In the genomic region with DNA sequence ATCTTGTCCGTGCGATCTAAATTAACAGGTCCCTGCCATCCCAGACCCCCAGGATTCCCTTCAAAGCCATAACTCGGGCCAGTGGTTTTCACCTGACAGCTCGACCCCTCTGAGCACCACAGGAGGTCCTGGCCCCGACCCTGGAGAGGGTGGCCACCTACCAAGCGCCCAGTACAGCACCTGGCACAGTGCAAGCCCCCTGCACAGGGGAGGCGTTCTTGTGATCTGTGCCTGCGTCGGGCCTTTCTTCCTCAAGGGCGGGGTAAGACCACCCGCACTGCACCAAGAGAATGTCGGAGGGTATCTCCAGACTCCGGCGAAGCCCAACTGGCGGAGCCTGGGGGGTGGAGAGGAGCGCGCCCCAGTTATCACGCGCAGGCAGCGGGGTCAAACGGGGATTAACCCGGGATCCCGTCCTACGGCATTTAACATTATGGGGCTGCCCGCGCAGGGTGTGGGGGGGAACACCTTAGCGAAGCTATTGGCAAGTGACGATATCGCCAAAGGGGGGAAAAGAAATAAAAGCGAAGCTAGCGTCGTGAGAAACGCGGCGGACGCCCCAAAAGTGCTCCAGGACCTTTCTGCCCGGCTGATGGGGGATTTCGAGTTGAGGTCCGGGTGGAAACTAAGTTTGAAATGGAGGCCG, we compare ENCODE assay signal across 1 cellular context.
TF ChIP-seq lines count a peak whose summit lies in the region.

No MANE protein-coding gene starts in this region.

TF ChIP-seq in HepG2, 621 proteins besides CTCF, POLR2A, EP300 and RAD21 (continued from another document and continues in another):
- TF ChIP-seq, protein P1, sequence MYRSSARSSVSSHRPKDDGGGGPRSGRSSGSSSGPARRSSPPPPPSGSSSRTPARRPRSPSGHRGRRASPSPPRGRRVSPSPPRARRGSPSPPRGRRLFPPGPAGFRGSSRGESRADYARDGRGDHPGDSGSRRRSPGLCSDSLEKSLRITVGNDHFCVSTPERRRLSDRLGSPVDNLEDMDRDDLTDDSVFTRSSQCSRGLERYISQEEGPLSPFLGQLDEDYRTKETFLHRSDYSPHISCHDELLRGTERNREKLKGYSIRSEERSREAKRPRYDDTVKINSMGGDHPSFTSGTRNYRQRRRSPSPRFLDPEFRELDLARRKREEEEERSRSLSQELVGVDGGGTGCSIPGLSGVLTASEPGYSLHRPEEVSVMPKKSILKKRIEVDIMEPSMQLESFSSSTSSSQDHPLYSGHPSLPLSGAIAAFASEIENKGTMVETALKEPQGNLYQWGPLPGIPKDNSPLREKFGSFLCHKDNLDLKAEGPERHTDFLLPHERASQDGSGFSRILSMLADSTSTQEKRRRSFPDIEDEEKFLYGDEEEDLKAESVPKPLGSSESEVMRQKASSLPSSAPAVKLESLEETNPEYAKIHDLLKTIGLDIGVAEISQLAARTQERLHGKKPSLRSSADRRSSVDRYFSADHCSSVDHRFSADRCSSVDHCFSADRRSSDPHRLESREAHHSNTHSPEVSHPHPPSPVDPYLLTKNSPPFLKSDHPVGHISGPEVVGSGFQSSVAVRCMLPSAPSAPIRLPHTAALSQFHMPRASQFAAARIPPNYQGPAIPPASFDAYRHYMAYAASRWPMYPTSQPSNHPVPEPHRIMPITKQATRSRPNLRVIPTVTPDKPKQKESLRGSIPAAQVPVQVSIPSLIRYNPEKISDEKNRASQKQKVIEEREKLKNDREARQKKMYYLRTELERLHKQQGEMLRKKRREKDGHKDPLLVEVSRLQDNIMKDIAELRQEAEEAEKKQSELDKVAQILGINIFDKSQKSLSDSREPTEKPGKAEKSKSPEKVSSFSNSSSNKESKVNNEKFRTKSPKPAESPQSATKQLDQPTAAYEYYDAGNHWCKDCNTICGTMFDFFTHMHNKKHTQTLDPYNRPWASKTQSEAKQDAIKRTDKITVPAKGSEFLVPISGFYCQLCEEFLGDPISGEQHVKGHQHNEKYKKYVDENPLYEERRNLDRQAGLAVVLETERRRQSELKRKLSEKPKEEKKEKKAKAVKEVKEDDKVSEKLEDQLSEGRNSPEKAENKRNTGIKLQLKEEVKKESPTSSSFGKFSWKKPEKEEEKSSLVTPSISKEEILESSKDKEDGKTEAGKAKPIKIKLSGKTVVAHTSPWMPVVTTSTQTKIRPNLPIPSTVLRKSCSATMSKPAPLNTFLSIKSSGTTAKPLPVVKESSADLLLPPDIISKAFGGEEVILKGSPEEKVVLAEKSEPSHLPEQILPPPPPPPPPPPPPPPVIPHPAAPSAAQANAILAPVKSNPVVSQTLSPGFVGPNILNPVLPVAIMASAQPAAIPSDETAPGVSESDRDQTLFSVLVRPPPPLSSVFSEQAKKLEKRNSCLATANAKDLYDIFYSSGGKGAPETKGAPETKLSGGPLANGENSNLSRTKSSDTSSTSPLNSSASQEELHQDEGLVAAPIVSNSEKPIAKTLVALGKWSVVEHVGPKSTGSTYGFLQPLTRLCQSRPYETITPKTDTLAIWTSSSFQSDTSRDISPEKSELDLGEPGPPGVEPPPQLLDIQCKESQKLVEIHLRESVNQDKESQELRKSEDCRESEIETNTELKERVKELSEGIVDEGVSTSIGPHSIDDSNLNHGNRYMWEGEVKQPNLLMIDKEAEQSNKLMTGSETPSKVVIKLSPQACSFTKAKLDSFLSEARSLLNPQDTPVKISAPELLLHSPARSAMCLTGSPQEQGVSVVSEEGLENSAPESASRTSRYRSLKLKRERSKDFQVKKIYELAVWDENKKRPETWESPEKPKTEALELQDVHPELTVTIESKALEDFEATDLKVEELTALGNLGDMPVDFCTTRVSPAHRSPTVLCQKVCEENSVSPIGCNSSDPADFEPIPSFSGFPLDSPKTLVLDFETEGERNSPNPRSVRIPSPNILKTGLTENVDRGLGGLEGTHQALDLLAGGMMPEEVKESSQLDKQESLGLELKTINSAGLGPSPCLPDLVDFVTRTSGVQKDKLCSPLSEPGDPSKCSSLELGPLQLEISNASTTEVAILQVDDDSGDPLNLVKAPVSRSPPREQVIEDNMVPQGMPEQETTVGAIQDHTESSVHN (CRISPR knock-in tag; IDR thresholded peaks at IDR 0.05), result no peak
- TF ChIP-seq ZNF737 (CRISPR knock-in tag; IDR thresholded peaks at IDR 0.05; ENCODE audit: borderline replicate concordance) (no peak; the same call in 1 of the 2 replicates), MXD4 (CRISPR knock-in tag; IDR thresholded peaks at IDR 0.05) (no peak), ARID2 (CRISPR knock-in tag; IDR thresholded peaks at IDR 0.05; ENCODE audit: borderline replicate concordance) (no peak), ZNF281 (CRISPR knock-in tag; IDR thresholded peaks at IDR 0.05; ENCODE audit: borderline replicate concordance) (0 out of 2 replicates have a peak, but pooled peaks have one; percentile 11), ZSCAN30 (CRISPR knock-in tag; IDR thresholded peaks at IDR 0.05) (peak; percentile 72; the same call in 1 of the 2 replicates), FUBP1 (CRISPR knock-in tag; IDR thresholded peaks at IDR 0.05; ENCODE audit: borderline replicate concordance) (no peak), SETDB1 (CRISPR knock-in tag; IDR thresholded peaks at IDR 0.05; ENCODE audit: borderline replicate concordance) (no peak), ZBTB38 (CRISPR knock-in tag; IDR thresholded peaks at IDR 0.05) (0 out of 2 replicates have a peak, but pooled peaks have one; percentile 57), PLSCR1 (CRISPR knock-in tag; IDR thresholded peaks at IDR 0.05; ENCODE audit: borderline replicate concordance) (no peak), THAP9 (CRISPR knock-in tag; IDR thresholded peaks at IDR 0.05; ENCODE audit: borderline replicate concordance) (no peak), CBFB (CRISPR knock-in tag; IDR thresholded peaks at IDR 0.05) (no peak), LRRFIP1 (CRISPR knock-in tag; conservative IDR thresholded peaks at IDR 0.05) (no peak), RXRB (CRISPR knock-in tag; IDR thresholded peaks at IDR 0.05; ENCODE audit: borderline replicate concordance) (no peak), ZNF672 (CRISPR knock-in tag; IDR thresholded peaks at IDR 0.05) (no peak), SAP130 (CRISPR knock-in tag; IDR thresholded peaks at IDR 0.05; ENCODE audit: low read depth) (no peak), ZNF547 (CRISPR knock-in tag; IDR thresholded peaks at IDR 0.05) (no peak; the same call in 1 of the 2 replicates), HHEX (CRISPR knock-in tag; IDR thresholded peaks at IDR 0.05) (no peak), JUND (CRISPR knock-in tag; IDR thresholded peaks at IDR 0.05) (no peak), HNF1B (CRISPR knock-in tag; IDR thresholded peaks at IDR 0.05) (peak; percentile 39), ZNF234 (CRISPR knock-in tag; conservative IDR thresholded peaks at IDR 0.05) (0 out of 2 replicates have a peak, but pooled peaks have one; percentile 4), ZNF256 (CRISPR knock-in tag; conservative IDR thresholded peaks at IDR 0.05) (no peak)
- TF ChIP-seq, protein P2, sequence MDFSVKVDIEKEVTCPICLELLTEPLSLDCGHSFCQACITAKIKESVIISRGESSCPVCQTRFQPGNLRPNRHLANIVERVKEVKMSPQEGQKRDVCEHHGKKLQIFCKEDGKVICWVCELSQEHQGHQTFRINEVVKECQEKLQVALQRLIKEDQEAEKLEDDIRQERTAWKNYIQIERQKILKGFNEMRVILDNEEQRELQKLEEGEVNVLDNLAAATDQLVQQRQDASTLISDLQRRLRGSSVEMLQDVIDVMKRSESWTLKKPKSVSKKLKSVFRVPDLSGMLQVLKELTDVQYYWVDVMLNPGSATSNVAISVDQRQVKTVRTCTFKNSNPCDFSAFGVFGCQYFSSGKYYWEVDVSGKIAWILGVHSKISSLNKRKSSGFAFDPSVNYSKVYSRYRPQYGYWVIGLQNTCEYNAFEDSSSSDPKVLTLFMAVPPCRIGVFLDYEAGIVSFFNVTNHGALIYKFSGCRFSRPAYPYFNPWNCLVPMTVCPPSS (IDR thresholded peaks at IDR 0.05), result no peak
